Comparison of ENCODE assay signal across 18 cellular contexts in the genomic region with DNA sequence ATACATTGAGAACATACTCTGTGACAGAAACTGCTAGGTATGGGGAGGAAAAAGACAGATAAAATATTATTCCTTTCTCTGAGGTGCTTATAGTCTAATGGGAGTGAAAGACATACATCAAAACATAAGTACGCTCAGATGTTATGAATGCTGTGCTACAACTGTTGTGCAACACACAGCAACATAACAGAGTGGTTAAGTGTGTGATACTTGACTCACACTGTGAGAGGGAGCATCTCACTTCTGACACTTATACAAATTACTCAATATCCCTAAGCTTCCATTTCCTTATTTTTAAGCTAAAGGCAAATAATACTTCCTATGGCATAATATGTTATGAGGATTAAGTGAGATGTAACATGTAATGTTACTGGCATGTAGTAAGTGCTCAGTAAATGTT.
DNase-seq lines count a peak whose midpoint lies in the region; ATAC-seq, FAIRE-seq and TF ChIP-seq lines count a peak whose summit lies in the region.
"Had no signal": no experiment of that assay in that cellular context is flagged by ENCODE, and none has a peak within 500 bp of the region (broad histone marks: within the 10 kb centered on the region; RNA-seq: fewer than 3 reads in every experiment).

No MANE protein-coding gene starts in this region.

- H3K9ac ChIP-seq in HUES48 (ENCODE audit: low read depth, low read length) = no peak overlapping the region
- H3K9ac ChIP-seq in PC-3 (ENCODE audit: low read length) = no peak overlapping the region
- H3K9ac ChIP-seq: parathyroid adenoma had no signal

- H3K27me3 ChIP-seq in HUES48 (ENCODE audit: control insufficient read depth, insufficient read depth, low read length) (no peaks in the 10 kb centered on the region), PC-3 (ENCODE audit: low read length) (no peaks in the 10 kb centered on the region)
- H3K27me3 ChIP-seq: MG63 had no signal

- no peak for ATAC-seq in PC-3
- ATAC-seq: activated naive CD8-positive, alpha-beta T cell treated with anti-CD3 and anti-CD28 coated beads, Interleukin-2, amount 50 U/mL, for 24 hours had no signal

- POLR2A ChIA-PET in PC-3 (lab: Charles Lee; ENCODE audit: unreplicated experiment) = no interaction called here

- CTCF ChIA-PET in PC-3 (lab: Charles Lee) = no interaction called here

- DNase-seq in PC-3 (peak; percentile 74), epithelial cell of esophagus (ENCODE audit: low read depth) (peak; percentile 98), skeletal muscle cell (ENCODE audit: low read depth) (peak; percentile 25), NCI-H524 (lab: John Stamatoyannopoulos, UW) (no peak), globus pallidus (ENCODE audit: low spot score) (no peak), D721Med (ENCODE audit: insufficient read length, low spot score) (no peak)
- DNase-seq: activated CD4-positive, alpha-beta T cell treated with anti-CD3 and anti-CD28 coated beads for 48 hours; activated naive CD8-positive, alpha-beta T cell treated with anti-CD3 and anti-CD28 coated beads, Interleukin-2, amount 50 U/mL, for 24 hours; activated T-cell treated with anti-CD3 and anti-CD28 coated beads, Interleukin-2, amount 50 U/mL, for 24 hours; MG63; NCI-H2081 treated with DMSO at 0.1 percent for 48 hours; NCI-H748 treated with DMSO at 0.1 percent for 48 hours; Right ventricle myocardium superior; stimulated activated CD4-positive, alpha-beta T cell treated with anti-CD3 and anti-CD28 coated beads, Interleukin-12 subunit alpha, Interleukin-12 subunit beta, amount 100 ng/mL, for 4 hours had no signal

- H3K79me2 ChIP-seq in PC-3 (ENCODE audit: low read length) = no peaks in the 10 kb centered on the region
- H3K79me2 ChIP-seq: parathyroid adenoma had no signal

- no peaks in the 10 kb centered on the region for H3F3A ChIP-seq in PC-3 (ENCODE audit: low read length, unreplicated experiment)

- no peak overlapping the region for H3K4me2 ChIP-seq in PC-3 (ENCODE audit: low read length)

- no peak overlapping the region for H2AFZ ChIP-seq in PC-3 (ENCODE audit: low read length)
- H2AFZ ChIP-seq: parathyroid adenoma had no signal

- H3K36me3 ChIP-seq in HUES48 (ENCODE audit: control insufficient read depth, insufficient read depth, low read length) = no peaks in the 10 kb centered on the region
- no peaks in the 10 kb centered on the region for H3K36me3 ChIP-seq in PC-3 (ENCODE audit: low read depth, low read length)
- H3K36me3 ChIP-seq: MG63 had no signal

- intact Hi-C loops in PC-3 (cut with micrococcal nuclease) = no loop called here

- BruUV-seq in PC-3 (replicated peaks; lab: Mats Ljungman, UMichigan) = no TSS peak

- FAIRE-seq in D721Med (lab: Jason Lieb, UNC) = no peak
- FAIRE-seq: endometrium had no signal

- H3K9me2 ChIP-seq in PC-3 (replicated peaks; ENCODE audit: low read length) = no peaks in the 10 kb centered on the region

- no peak overlapping the region for H3K4me3 ChIP-seq in HUES48 (ENCODE audit: low read depth, low read length)
- no peak overlapping the region for H3K4me3 ChIP-seq in PC-3 (ENCODE audit: low read length)
- H3K4me3 ChIP-seq in epithelial cell of esophagus (ENCODE audit: low read length) = no peak overlapping the region
- H3K4me3 ChIP-seq in skeletal muscle cell (ENCODE audit: low read depth, low read length) = no peak overlapping the region
- H3K4me3 ChIP-seq: MG63 had no signal

- H4K20me1 ChIP-seq in PC-3 (ENCODE audit: low read length) = no peaks in the 10 kb centered on the region

- H3K9me3 ChIP-seq in HUES48 (ENCODE audit: control insufficient read depth, insufficient read depth, low read length) (no peaks in the 10 kb centered on the region), PC-3 (ENCODE audit: low read length) (no peaks in the 10 kb centered on the region)
- H3K9me3 ChIP-seq: MG63 had no signal

- H3K27ac ChIP-seq in HUES48 (ENCODE audit: low read depth, low read length) (peak overlapping the region; percentile 81), PC-3 (ENCODE audit: low read length) (no peak overlapping the region)
- H3K27ac ChIP-seq: C4-2B, parathyroid adenoma had no signal

- H3K4me1 ChIP-seq in HUES48 (ENCODE audit: control insufficient read depth, insufficient read depth, low read length) (peaks cover 25% of the 10 kb centered on the region), PC-3 (ENCODE audit: insufficient read depth, low read length) (peaks cover 4% of the 10 kb centered on the region; the same call in 1 of the 2 replicates)
- H3K4me1 ChIP-seq: parathyroid adenoma had no signal

- TF ChIP-seq CTCF in PC-3 (conservative IDR thresholded peaks at IDR 0.05; ENCODE audit: low read depth, low read length) (no peak), epithelial cell of esophagus (IDR thresholded peaks at IDR 0.05; ENCODE audit: insufficient read depth, low read depth, low read length, missing control alignments) (no peak), D721Med (IDR thresholded peaks at IDR 0.05; ENCODE audit: insufficient read depth, missing control alignments) (no peak)

Comparison
In these comparisons a context has a peak if more than half of its experiments do, and no peak if none do; other contexts are left out.
1. DNase-seq: peak in PC-3 (single experiment), epithelial cell of esophagus (single experiment) and skeletal muscle cell (single experiment); none in NCI-H524 (0 of 2), globus pallidus (single experiment) and D721Med (single experiment).